ENCODE assay signal across 16 cellular contexts in the genomic region with DNA sequence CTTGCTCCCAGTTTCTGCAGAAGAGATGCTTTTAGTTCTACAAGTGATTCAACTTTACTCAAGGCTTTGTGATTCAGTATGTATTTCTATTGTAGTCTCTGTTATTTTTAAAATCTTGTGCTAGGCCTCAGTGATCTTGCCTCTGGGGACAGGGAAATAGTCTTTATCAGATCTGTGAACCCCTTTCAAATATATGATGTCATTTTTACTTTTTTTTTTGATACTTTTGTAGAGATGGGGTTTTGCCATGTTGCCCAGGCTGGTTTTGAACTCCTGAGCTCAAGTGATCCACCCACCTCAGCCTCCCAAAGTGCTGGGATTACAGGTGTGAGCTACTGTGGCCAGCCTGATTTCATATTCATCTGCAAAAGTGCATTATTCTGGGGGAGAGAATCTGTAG. TPM values are rescaled to one million over a fixed set of nuclear protein-coding genes. Genes with fewer than 3 reads are reported as not detected.
A peak's percentile ranks its signal among the peaks of the same experiment; 100 is the strongest.
DNase-seq lines count a peak whose midpoint lies in the region; ATAC-seq and TF ChIP-seq lines count a peak whose summit lies in the region.
"Had no signal": no experiment of that assay in that cellular context is flagged by ENCODE, and none has a peak within 500 bp of the region (broad histone marks: within the 10 kb centered on the region; RNA-seq: fewer than 3 reads in every experiment).

No MANE protein-coding gene starts in this region.

- H3K27me3 Mint-ChIP-seq in activated CD8-positive, alpha-beta memory T cell treated with anti-CD3 and anti-CD28 coated beads, Interleukin-2, amount 10 ng/mL, durations not matched to agents 7 days and 5 days = no peaks in the 10 kb centered on the region
- no peaks in the 10 kb centered on the region for H3K27me3 Mint-ChIP-seq in activated T-helper 2 cell treated with anti-CD3 and anti-CD28 coated beads, Interferon-gamma antibody, Interleukin-2, Interleukin-4, amounts not matched to agents 10 μg/mL and 5 μg/mL and 100 μg/mL, durations not matched to agents 14 hours and 24 hours and 36 hours (ENCODE audit: low read depth)
- H3K27me3 Mint-ChIP-seq: activated naive CD4-positive, alpha-beta T cell treated with anti-CD3 and anti-CD28 coated beads, Interleukin-2, amount 50 U/mL, for 24 hours had no signal

- H3K27me3 ChIP-seq in Karpas-422 (ENCODE audit: low read length) = no peaks in the 10 kb centered on the region
- H3K27me3 ChIP-seq in neutrophil = no peaks in the 10 kb centered on the region

- H3K27ac ChIP-seq in Karpas-422 (ENCODE audit: low read length) (peak overlapping the region; percentile 72), neutrophil (peak overlapping the region; percentile 97)
- H3K27ac ChIP-seq: A549, brain microvascular endothelial cell, prostate gland had no signal

- peak overlapping the region; percentile 91 for H3K27ac Mint-ChIP-seq in activated CD8-positive, alpha-beta memory T cell treated with anti-CD3 and anti-CD28 coated beads, Interleukin-2, amount 10 ng/mL, durations not matched to agents 7 days and 5 days
- H3K27ac Mint-ChIP-seq in activated T-helper 2 cell treated with anti-CD3 and anti-CD28 coated beads, Interferon-gamma antibody, Interleukin-2, Interleukin-4, amounts not matched to agents 10 μg/mL and 5 μg/mL and 100 μg/mL, durations not matched to agents 14 hours and 24 hours and 36 hours = peak overlapping the region; percentile 93

- intact Hi-C loops in activated T-helper 2 cell treated with anti-CD3 and anti-CD28 coated beads, Interferon-gamma antibody, Interleukin-2, Interleukin-4, amounts not matched to agents 10 μg/mL and 5 μg/mL and 100 μg/mL, durations not matched to agents 14 hours and 24 hours and 36 hours (cut with micrococcal nuclease) = loop anchor here (2.0 to 10.0 kb wide), 2 partner anchors 400 to 438 kb away; no protein-coding TSS in a partner anchor

- H3K4me2 ChIP-seq in Karpas-422 (ENCODE audit: low read depth, low read length, poor library complexity, severe bottlenecking) = peak overlapping the region; percentile 94
- H3K4me2 ChIP-seq: A549 had no signal

- H3K4me1 ChIP-seq in Karpas-422 (ENCODE audit: low read length) (peaks cover 36% of the 10 kb centered on the region), neutrophil (ENCODE audit: control insufficient read depth in 1 of 2, insufficient read depth in 1 of 2, low read depth in 1 of 2, low read length in 1 of 2) (peaks cover 66 to 68% of the 10 kb centered on the region in 2 experiments)
- H3K4me1 ChIP-seq: prostate gland had no signal

- H3K4me3 ChIP-seq in Karpas-422 (ENCODE audit: low read length) = 0 out of 2 replicates have a peak overlapping the region, but pooled peaks have one; percentile 28
- peak overlapping the region; percentile 88 to 92 for H3K4me3 ChIP-seq in neutrophil (ENCODE audit: low read depth in 1 of 2, low read length in 1 of 2)
- H3K4me3 ChIP-seq: A549, prostate gland, tibial nerve had no signal

- peak overlapping the region; percentile 87; the same call in 1 of the 2 replicates for H3K9ac ChIP-seq in Karpas-422 (ENCODE audit: low read length)

- no peaks in the 10 kb centered on the region for H4K20me1 ChIP-seq in Karpas-422 (ENCODE audit: insufficient read depth, low read depth, low read length)

- CTCF ChIA-PET in activated CD8-positive, alpha-beta memory T cell treated with anti-CD3 and anti-CD28 coated beads, Interleukin-2, amount 10 ng/mL, durations not matched to agents 7 days and 5 days (lab: Charles Lee) = interaction anchor here (1.3 to 4.6 kb wide), 5 partner anchors 10 to 204 kb away, joined by 3 to 23 read pairs (median 7); no protein-coding TSS in a partner anchor

- H3K36me3 Mint-ChIP-seq in activated CD8-positive, alpha-beta memory T cell treated with anti-CD3 and anti-CD28 coated beads, Interleukin-2, amount 10 ng/mL, durations not matched to agents 7 days and 5 days = peaks cover 30% of the 10 kb centered on the region
- peaks cover 43% of the 10 kb centered on the region for H3K36me3 Mint-ChIP-seq in activated T-helper 2 cell treated with anti-CD3 and anti-CD28 coated beads, Interferon-gamma antibody, Interleukin-2, Interleukin-4, amounts not matched to agents 10 μg/mL and 5 μg/mL and 100 μg/mL, durations not matched to agents 14 hours and 24 hours and 36 hours (ENCODE audit: low read depth)

- no peak for TF ChIP-seq CTCF in neutrophil (IDR thresholded peaks at IDR 0.05)

- H3K79me2 ChIP-seq in Karpas-422 (ENCODE audit: low read length) = peaks cover 32% of the 10 kb centered on the region

- no peaks in the 10 kb centered on the region for H3K9me3 ChIP-seq in Karpas-422 (ENCODE audit: low read length)
- no peaks in the 10 kb centered on the region for H3K9me3 ChIP-seq in neutrophil
- H3K9me3 ChIP-seq: A549, prostate gland, tibial nerve had no signal

- H3K9me2 ChIP-seq in Karpas-422 (replicated peaks; ENCODE audit: insufficient read depth, low read length) = no peaks in the 10 kb centered on the region

- H3K9me3 Mint-ChIP-seq in activated CD8-positive, alpha-beta memory T cell treated with anti-CD3 and anti-CD28 coated beads, Interleukin-2, amount 10 ng/mL, durations not matched to agents 7 days and 5 days (ENCODE audit: low read depth) = no peaks in the 10 kb centered on the region
- no peaks in the 10 kb centered on the region for H3K9me3 Mint-ChIP-seq in activated T-helper 2 cell treated with anti-CD3 and anti-CD28 coated beads, Interferon-gamma antibody, Interleukin-2, Interleukin-4, amounts not matched to agents 10 μg/mL and 5 μg/mL and 100 μg/mL, durations not matched to agents 14 hours and 24 hours and 36 hours
- H3K9me3 Mint-ChIP-seq: activated naive CD4-positive, alpha-beta T cell treated with anti-CD3 and anti-CD28 coated beads, Interleukin-2, amount 50 U/mL, for 24 hours had no signal

- H2AFZ ChIP-seq in Karpas-422 (ENCODE audit: low read length) = no peak overlapping the region

- ATAC-seq in activated CD8-positive, alpha-beta memory T cell treated with anti-CD3 and anti-CD28 coated beads, Interleukin-2, amount 10 ng/mL, durations not matched to agents 7 days and 5 days = no peak
- no peak for ATAC-seq in HG03442 (IDR thresholded peaks at IDR 0.05; ENCODE audit: unreplicated experiment)
- ATAC-seq: A549 had no signal

- H3K4me1 Mint-ChIP-seq in activated CD8-positive, alpha-beta memory T cell treated with anti-CD3 and anti-CD28 coated beads, Interleukin-2, amount 10 ng/mL, durations not matched to agents 7 days and 5 days = peaks cover 51% of the 10 kb centered on the region
- H3K4me1 Mint-ChIP-seq in activated T-helper 2 cell treated with anti-CD3 and anti-CD28 coated beads, Interferon-gamma antibody, Interleukin-2, Interleukin-4, amounts not matched to agents 10 μg/mL and 5 μg/mL and 100 μg/mL, durations not matched to agents 14 hours and 24 hours and 36 hours (ENCODE audit: low read depth) = peaks cover 47% of the 10 kb centered on the region

- H3K4me3 Mint-ChIP-seq in activated CD8-positive, alpha-beta memory T cell treated with anti-CD3 and anti-CD28 coated beads, Interleukin-2, amount 10 ng/mL, durations not matched to agents 7 days and 5 days = no peak overlapping the region
- H3K4me3 Mint-ChIP-seq in activated T-helper 2 cell treated with anti-CD3 and anti-CD28 coated beads, Interferon-gamma antibody, Interleukin-2, Interleukin-4, amounts not matched to agents 10 μg/mL and 5 μg/mL and 100 μg/mL, durations not matched to agents 14 hours and 24 hours and 36 hours (ENCODE audit: low read depth) = peak overlapping the region; percentile 99

- H3K36me3 ChIP-seq in Karpas-422 (ENCODE audit: insufficient read depth, low read length) = no peaks in the 10 kb centered on the region; the same call in 1 of the 2 replicates
- peaks cover 26% of the 10 kb centered on the region for H3K36me3 ChIP-seq in neutrophil
- H3K36me3 ChIP-seq: brain microvascular endothelial cell, prostate gland, tibial nerve had no signal

- no peak for DNase-seq in activated CD8-positive, alpha-beta memory T cell treated with anti-CD3 and anti-CD28 coated beads, Interleukin-2, amount 10 ng/mL, durations not matched to agents 7 days and 5 days
- DNase-seq in activated CD8-positive, alpha-beta memory T cell treated with anti-CD3 and anti-CD28 coated beads for 24 hours = no peak
- DNase-seq in Karpas-422 = no peak
- DNase-seq in activated T-helper 2 cell treated with anti-CD3 and anti-CD28 coated beads, Interferon-gamma antibody, Interleukin-2, Interleukin-4, amounts not matched to agents 10 μg/mL and 5 μg/mL and 100 μg/mL, durations not matched to agents 14 hours and 24 hours and 36 hours (ENCODE audit: low spot score) = no peak
- DNase-seq in NCI-H82 (lab: John Stamatoyannopoulos, UW) = no peak
- no peak for DNase-seq in stimulated activated CD4-positive, alpha-beta T cell treated with anti-CD3 and anti-CD28 coated beads, Interleukin-2, amount 100 ng/mL, for 24 hours
- DNase-seq: brain microvascular endothelial cell, EL, NCI-H187, small intestine had no signal

RNA-seq across cellular contexts. Expression of gene SNX10, which starts 3.4 kb away (rescaled TPM):
- total RNA-seq in activated CD8-positive, alpha-beta memory T cell treated with anti-CD3 and anti-CD28 coated beads, Interleukin-2, amount 10 ng/mL, durations not matched to agents 7 days and 5 days = 10 to 100 TPM; 42.8 to 59.3 TPM
- total RNA-seq in Karpas-422 (2014; rRNA removed; shearing (Covaris generic); ENCODE audit: low replicate concordance) = 4.9 and 24.2 TPM in 2 replicates
- total RNA-seq in activated T-helper 2 cell treated with anti-CD3 and anti-CD28 coated beads, Interferon-gamma antibody, Interleukin-2, Interleukin-4, amounts not matched to agents 10 μg/mL and 5 μg/mL and 100 μg/mL, durations not matched to agents 14 hours and 24 hours and 36 hours = 54.9 and 59.3 TPM in 2 replicates
